Comparison of ENCODE assay signal across 27 cellular contexts in the genomic region with DNA sequence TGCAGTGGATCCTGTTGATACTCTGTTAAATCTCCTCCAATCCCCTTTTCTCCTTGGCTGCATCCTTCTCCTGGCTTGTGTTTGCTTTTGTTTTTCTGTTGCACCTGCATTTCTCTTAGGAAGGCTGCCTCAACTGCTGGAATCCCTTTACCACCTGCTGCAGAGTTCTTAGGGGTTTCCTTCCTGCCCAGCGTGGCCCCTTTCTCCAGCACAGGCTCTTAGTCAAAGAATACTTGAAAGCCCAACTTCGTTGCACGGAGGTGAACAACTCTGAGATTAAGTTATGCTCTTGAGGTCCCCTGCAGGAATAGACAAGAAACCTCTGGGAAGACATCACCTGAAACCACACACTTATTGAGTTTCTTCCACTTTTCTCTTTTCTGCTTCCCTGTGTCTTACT.
"Had no signal": no experiment of that assay in that cellular context is flagged by ENCODE, and none has a peak within 500 bp of the region (broad histone marks: within the 10 kb centered on the region; RNA-seq: fewer than 3 reads in every experiment).

No MANE protein-coding gene starts in this region.

- ATAC-seq: heart right ventricle; left lobe of liver; natural killer cell treated with Interleukin-12 subunit alpha and Interleukin-12 subunit beta and Interleukin-15 and Interleukin-18, amount 100 ng/mL, for 72 hours; right lobe of liver; stimulated activated naive B cell treated with anti-CD40 and anti-IgM and Interleukin-4, amounts not matched to agents 10 μg/mL and 1 μg/mL and 100 μg/mL, for 72 hours had no signal

- H3K4me3 Mint-ChIP-seq: dendritic cell treated with granulocyte-macrophage colony-stimulating factor and Interleukin-4, amounts not matched to agents 40 ng/mL and 50 ng/mL, for 4 days; mesothelial cell of epicardium; naive B cell; natural killer cell treated with Interleukin-12 subunit alpha and Interleukin-12 subunit beta and Interleukin-15 and Interleukin-18, amount 100 ng/mL, for 72 hours; neural crest cell; stimulated activated naive B cell treated with anti-CD40 and anti-IgM and Interleukin-4, amounts not matched to agents 10 μg/mL and 1 μg/mL and 100 μg/mL, for 72 hours; stimulated activated naive CD8-positive, alpha-beta T cell treated with anti-CD3 and anti-CD28 coated beads, Interleukin-15, Interleukin-2, amounts not matched to agents 100 ng/mL and 50 ng/mL, for 24 hours had no signal

- H3K36me3 ChIP-seq: esophagus squamous epithelium, heart right ventricle, right lobe of liver, suprapubic skin, vagina had no signal

- H3K4me3 ChIP-seq: esophagus squamous epithelium, heart right ventricle, lung, mucosa of descending colon, right lobe of liver, suprapubic skin, vagina had no signal

- H3K27me3 ChIP-seq: esophagus squamous epithelium, heart right ventricle, right lobe of liver, suprapubic skin, vagina had no signal

- H3K4me1 ChIP-seq: esophagus squamous epithelium, heart right ventricle, parathyroid adenoma, right lobe of liver, suprapubic skin, vagina had no signal

- H3K27ac ChIP-seq: esophagus squamous epithelium, heart right ventricle, parathyroid adenoma, right lobe of liver, suprapubic skin, vagina had no signal

- H3K9me3 Mint-ChIP-seq: mesothelial cell of epicardium, neural crest cell had no signal

- H3K9me3 ChIP-seq: esophagus squamous epithelium, heart right ventricle, mucosa of descending colon, right lobe of liver, suprapubic skin, vagina had no signal

- H3K36me3 Mint-ChIP-seq: mesothelial cell of epicardium; naive B cell; natural killer cell treated with Interleukin-12 subunit alpha and Interleukin-12 subunit beta and Interleukin-15 and Interleukin-18, amount 100 ng/mL, for 72 hours; stimulated activated naive B cell treated with anti-CD40 and anti-IgM and Interleukin-4, amounts not matched to agents 10 μg/mL and 1 μg/mL and 100 μg/mL, for 72 hours had no signal

- H3K27ac Mint-ChIP-seq: dendritic cell treated with granulocyte-macrophage colony-stimulating factor and Interleukin-4, amounts not matched to agents 40 ng/mL and 50 ng/mL, for 4 days; mesothelial cell of epicardium; naive B cell; natural killer cell treated with Interleukin-12 subunit alpha and Interleukin-12 subunit beta and Interleukin-15 and Interleukin-18, amount 100 ng/mL, for 72 hours; progenitor cell of endocrine pancreas; stimulated activated naive B cell treated with anti-CD40 and anti-IgM and Interleukin-4, amounts not matched to agents 10 μg/mL and 1 μg/mL and 100 μg/mL, for 72 hours; stimulated activated naive CD8-positive, alpha-beta T cell treated with anti-CD3 and anti-CD28 coated beads, Interleukin-15, Interleukin-2, amounts not matched to agents 100 ng/mL and 50 ng/mL, for 24 hours had no signal

- H3K4me1 Mint-ChIP-seq: naive B cell; stimulated activated naive B cell treated with anti-CD40 and anti-IgM and Interleukin-4, amounts not matched to agents 10 μg/mL and 1 μg/mL and 100 μg/mL, for 72 hours had no signal

- DNase-seq: effector memory CD4-positive, alpha-beta T cell; esophagus squamous epithelium; foreskin melanocyte; glutamatergic neuron; heart right ventricle; hippocampal formation; kidney; mesenchymal stem cell; mucosa of descending colon; naive B cell; right lobe of liver; small intestine; stimulated activated CD4-positive, alpha-beta T cell treated with anti-CD3 and anti-CD28 coated beads, Interleukin-15, amount 100 ng/mL, for 24 hours; stimulated activated CD4-positive, alpha-beta T cell treated with anti-CD3 and anti-CD28 coated beads, Interleukin-2, amount 100 ng/mL, for 48 hours; stimulated activated naive B cell treated with anti-CD40 and anti-IgM and Interleukin-4, amounts not matched to agents 10 μg/mL and 1 μg/mL and 100 μg/mL, for 72 hours; trophoblast cell had no signal

- H3K27me3 Mint-ChIP-seq: dendritic cell treated with granulocyte-macrophage colony-stimulating factor and Interleukin-4, amounts not matched to agents 40 ng/mL and 50 ng/mL, for 4 days; naive B cell; natural killer cell treated with Interleukin-12 subunit alpha and Interleukin-12 subunit beta and Interleukin-15 and Interleukin-18, amount 100 ng/mL, for 72 hours; progenitor cell of endocrine pancreas; stimulated activated naive B cell treated with anti-CD40 and anti-IgM and Interleukin-4, amounts not matched to agents 10 μg/mL and 1 μg/mL and 100 μg/mL, for 72 hours; stimulated activated naive CD8-positive, alpha-beta T cell treated with anti-CD3 and anti-CD28 coated beads, Interleukin-15, Interleukin-2, amounts not matched to agents 100 ng/mL and 50 ng/mL, for 24 hours had no signal
